ENCODE assay signal across 16 cellular contexts in the genomic region with DNA sequence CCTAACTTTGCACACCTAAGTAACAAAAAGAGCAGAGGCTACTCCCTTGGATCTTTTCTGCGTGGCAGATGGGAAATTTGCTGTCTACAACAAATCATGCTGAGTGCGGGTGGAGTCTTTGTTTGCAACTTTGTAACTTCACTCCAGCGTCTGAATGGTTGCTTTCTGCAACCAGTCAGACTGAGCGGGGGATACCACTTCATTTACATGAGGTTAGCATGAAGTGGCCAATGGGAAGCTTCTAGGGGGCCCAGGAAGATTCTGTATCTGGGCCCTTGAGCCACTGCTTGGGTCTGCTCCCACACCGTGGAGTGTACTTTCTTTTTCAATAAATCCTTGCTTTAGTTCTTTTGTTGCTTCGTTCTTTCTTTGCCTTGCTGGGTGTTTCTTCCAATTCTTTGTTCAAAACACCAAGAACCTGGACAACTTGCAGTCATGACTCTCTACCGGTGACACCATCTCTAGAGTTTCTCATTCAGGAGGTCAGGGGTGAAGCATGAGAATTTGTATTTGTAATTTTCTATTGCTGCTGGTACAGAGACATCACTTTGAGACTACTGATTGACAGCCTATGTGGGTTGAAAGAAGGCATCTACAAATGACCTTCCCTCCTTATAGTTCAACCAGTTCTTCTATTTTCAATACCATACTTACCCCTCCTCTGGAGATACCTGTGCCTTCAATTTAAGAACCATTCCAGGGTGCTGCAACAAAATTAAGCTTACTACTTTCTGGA. TPM values are rescaled to one million over a fixed set of nuclear protein-coding genes. Genes with fewer than 3 reads are reported as not detected.
DNase-seq lines count a peak whose midpoint lies in the region; ATAC-seq and TF ChIP-seq lines count a peak whose summit lies in the region.
"Had no signal": no experiment of that assay in that cellular context is flagged by ENCODE, and none has a peak within 500 bp of the region (broad histone marks: within the 10 kb centered on the region; RNA-seq: fewer than 3 reads in every experiment).

No MANE protein-coding gene starts in this region.

- TF ChIP-seq CTCF in ovary (IDR thresholded peaks at IDR 0.05) = no peak

- H3K27ac ChIP-seq in duodenal mucosa (ENCODE audit: low read depth, low read length) = no peak overlapping the region
- no peak overlapping the region for H3K27ac ChIP-seq in ovary

- DNase-seq in ELF-1 (ENCODE audit: low read depth, low spot score) = peak; percentile 30
- peak; percentile 19 for DNase-seq in NCI-H69 (lab: John Stamatoyannopoulos, UW)
- no peak for DNase-seq in globus pallidus (ENCODE audit: low spot score)
- no peak for DNase-seq in ovary
- DNase-seq: activated CD4-positive, alpha-beta T cell treated with anti-CD3 and anti-CD28 coated beads, Interleukin-2, amount 50 U/mL, for 1 hour; activated naive CD4-positive, alpha-beta T cell treated with anti-CD3 and anti-CD28 coated beads, Interleukin-2, amount 50 U/mL, for 16 hours; CD4-positive, alpha-beta T cell; EL; immature natural killer cell; NCI-H1105; stimulated activated naive CD8-positive, alpha-beta T cell treated with anti-CD3 and anti-CD28 coated beads, Interleukin-15, amount 100 ng/mL, for 72 hours had no signal

- H3K27me3 ChIP-seq in duodenal mucosa (ENCODE audit: control insufficient read depth in 1 of 2, insufficient read depth in 2 of 2, low read length in 2 of 2) (no peaks in the 10 kb centered on the region), neuron (ENCODE audit: insufficient read depth, low read length) (no peaks in the 10 kb centered on the region), ovary (no peaks in the 10 kb centered on the region)

- no peaks in the 10 kb centered on the region for H3K9me3 ChIP-seq in duodenal mucosa (ENCODE audit: control insufficient read depth in 1 of 2, low read length in 2 of 2)
- no peaks in the 10 kb centered on the region for H3K9me3 ChIP-seq in neuron (ENCODE audit: low read length)
- H3K9me3 ChIP-seq in ovary = no peaks in the 10 kb centered on the region

- no peak for TF ChIP-seq POLR2A in ovary (IDR thresholded peaks at IDR 0.05)

- H3K36me3 ChIP-seq in duodenal mucosa (ENCODE audit: control insufficient read depth in 1 of 2, insufficient read depth in 2 of 2, low read length in 2 of 2) (no peaks in the 10 kb centered on the region), neuron (ENCODE audit: insufficient read depth, low read length) (no peaks in the 10 kb centered on the region), ovary (no peaks in the 10 kb centered on the region)

- no peak for TF ChIP-seq EP300 in ovary (IDR thresholded peaks at IDR 0.05)

- intact Hi-C loops in ovary (cut with DNase I) = loop anchor here in 1 of 4 donors (10.0 kb wide), 1 partner anchor 663 kb away; no protein-coding TSS in a partner anchor

- no peak for ATAC-seq in GM18858 (IDR thresholded peaks at IDR 0.05; ENCODE audit: unreplicated experiment)
- ATAC-seq in HG03097 (IDR thresholded peaks at IDR 0.05; ENCODE audit: low FRiP score, unreplicated experiment) = no peak
- ATAC-seq: natural killer cell treated with Interleukin-12 subunit alpha and Interleukin-12 subunit beta and Interleukin-15 and Interleukin-18, amount 100 ng/mL, for 72 hours; stimulated activated naive CD8-positive, alpha-beta T cell treated with anti-CD3 and anti-CD28 coated beads, Interleukin-15, amount 100 ng/mL, for 72 hours had no signal

- WGBS in ovary, 3 donors = 27 to 48% (median 27%) methylated on average over 7 of the region's 7 CpGs

- peak overlapping the region; percentile 41 for H2AFZ ChIP-seq in neuron (ENCODE audit: low read depth, low read length)

- H3K4me3 ChIP-seq in duodenal mucosa (ENCODE audit: low read depth in 1 of 2, low read length in 2 of 2) = peak overlapping the region; percentile 8 to 23
- peak overlapping the region; percentile 24 for H3K4me3 ChIP-seq in neuron (ENCODE audit: low read length)
- no peak overlapping the region for H3K4me3 ChIP-seq in ovary

- H3K9ac ChIP-seq in duodenal mucosa (ENCODE audit: low read depth in 1 of 2, low read length in 2 of 2) = no peak overlapping the region

- H3K4me1 ChIP-seq in duodenal mucosa (ENCODE audit: control insufficient read depth in 1 of 2, insufficient read depth in 2 of 2, low read length in 2 of 2) (no peaks in the 10 kb centered on the region), neuron (ENCODE audit: insufficient read depth, low read length) (peaks cover 7% of the 10 kb centered on the region), ovary (ENCODE audit: insufficient read depth) (no peaks in the 10 kb centered on the region)

RNA-seq across cellular contexts. Expression of a gene that starts 55.8 kb away (rescaled TPM):
- total RNA-seq in ovary = 10 to 100 TPM; 16.4 to 33.8 (median 31.6) TPM
- 1 to 10 TPM; 4.6 to 5.9 TPM for polyA plus RNA-seq in ovary

Comparison
In these comparisons a context has a peak if more than half of its experiments do, and no peak if none do; other contexts are left out.
1. DNase-seq: peak in ELF-1 (single experiment) and NCI-H69 (single experiment); none in globus pallidus (single experiment) and ovary (0 of 5).